ENCODE assay signal across 25 cellular contexts in genomic region chr3:103510760-103511159, GRCh38.
"Had no signal": no experiment of that assay in that cellular context is flagged by ENCODE, and none has a peak within 500 bp of the region (broad histone marks: within the 10 kb centered on the region; RNA-seq: fewer than 3 reads in every experiment).

No MANE protein-coding gene starts in this region.

- H3K9me3 ChIP-seq: colonic mucosa, esophagus muscularis mucosa, gastrocnemius medialis, gastroesophageal sphincter had no signal

- DNase-seq: colonic mucosa; cortex of kidney; dermis blood vessel endothelial cell; dorsolateral prefrontal cortex; effector CD4-positive, alpha-beta T cell; effector CD8-positive, alpha-beta T cell; effector memory CD4-positive, alpha-beta T cell; effector memory CD8-positive, alpha-beta T cell; endodermal cell; erythroblast; esophagus squamous epithelium; foreskin fibroblast; foreskin keratinocyte; foreskin melanocyte; gastrocnemius medialis; glutamatergic neuron; head of caudate nucleus; heart left ventricle; heart right ventricle had no signal

- H3K4me3 Mint-ChIP-seq: dendritic cell treated with granulocyte-macrophage colony-stimulating factor and Interleukin-4, amounts not matched to agents 40 ng/mL and 50 ng/mL, for 4 days; effector memory CD8-positive, alpha-beta T cell; endodermal cell had no signal

- H3K4me1 Mint-ChIP-seq: endodermal cell had no signal

- H3K27me3 Mint-ChIP-seq: dendritic cell treated with granulocyte-macrophage colony-stimulating factor and Interleukin-4, amounts not matched to agents 40 ng/mL and 50 ng/mL, for 4 days; effector memory CD8-positive, alpha-beta T cell had no signal

- H3K27me3 ChIP-seq: colonic mucosa, esophagus muscularis mucosa, esophagus squamous epithelium, foreskin keratinocyte, gastrocnemius medialis, gastroesophageal sphincter, heart left ventricle, heart right ventricle had no signal

- H3K27ac ChIP-seq: colonic mucosa, coronary artery, dorsolateral prefrontal cortex, epithelial cell of prostate, esophagus muscularis mucosa, esophagus squamous epithelium, foreskin keratinocyte, gastrocnemius medialis, gastroesophageal sphincter, heart left ventricle, heart right ventricle had no signal

- H3K36me3 ChIP-seq: colonic mucosa, esophagus muscularis mucosa, esophagus squamous epithelium, gastrocnemius medialis, gastroesophageal sphincter, heart left ventricle, heart right ventricle had no signal

- H3K4me3 ChIP-seq: colonic mucosa, coronary artery, dorsolateral prefrontal cortex, esophagus muscularis mucosa, esophagus squamous epithelium, gastrocnemius medialis, gastroesophageal sphincter, heart left ventricle, heart right ventricle had no signal

- H3K27ac Mint-ChIP-seq: dendritic cell treated with granulocyte-macrophage colony-stimulating factor and Interleukin-4, amounts not matched to agents 40 ng/mL and 50 ng/mL, for 4 days; effector memory CD8-positive, alpha-beta T cell; endodermal cell had no signal

- ATAC-seq: effector memory CD8-positive, alpha-beta T cell; esophagus mucosa; foreskin keratinocyte; gastrocnemius medialis; gastroesophageal sphincter; heart left ventricle; heart right ventricle had no signal
